ENCODE assay signal across 1 cellular context in the genomic region with DNA sequence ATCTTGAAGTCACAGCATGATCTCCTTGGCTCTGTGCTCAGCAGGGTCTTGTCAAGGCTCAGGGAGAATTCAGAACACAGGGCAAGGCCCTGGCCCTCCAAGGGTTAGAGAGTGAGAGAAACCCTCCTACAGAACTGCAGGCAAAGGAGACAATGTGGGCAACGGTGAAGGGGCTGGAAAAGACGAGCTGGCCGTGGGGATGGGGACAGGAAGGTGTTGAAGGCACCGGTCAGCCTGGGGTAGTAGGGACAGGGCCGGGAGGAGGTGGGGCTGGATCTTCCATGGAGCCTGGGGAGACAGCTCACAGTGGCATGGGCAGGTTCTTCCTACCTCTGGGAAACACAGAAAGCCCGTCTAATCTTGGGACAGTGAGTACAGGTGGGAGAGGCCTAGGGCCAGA.
TF ChIP-seq lines count a peak whose summit lies in the region.

No MANE protein-coding gene starts in this region.

TF ChIP-seq in IMR-90, 13 proteins besides CTCF, POLR2A, EP300 and RAD21 (continued from another document):
- TF ChIP-seq SMC3 (IDR thresholded peaks at IDR 0.05; ENCODE audit: low read depth, low read length) (no peak), CHD1 (IDR thresholded peaks at IDR 0.05; ENCODE audit: low read depth, low read length) (no peak), ELK1 (IDR thresholded peaks at IDR 0.05; ENCODE audit: borderline replicate concordance, low read depth, low read length) (no peak), RFX5 (IDR thresholded peaks at IDR 0.05; ENCODE audit: low read depth, low read length) (no peak), CEBPB (IDR thresholded peaks at IDR 0.05; ENCODE audit: low read depth, low read length) (no peak), MAZ (IDR thresholded peaks at IDR 0.05; ENCODE audit: borderline replicate concordance, low read depth, low read length) (no peak), MAFK (IDR thresholded peaks at IDR 0.05; ENCODE audit: low read depth, low read length) (no peak)
TF ChIP-seq in IMR-90: peak in this region for 0.
